ENCODE assay signal across 13 cellular contexts in genomic region chr14:76922599-76922998, GRCh38.
DNase-seq lines count a peak whose midpoint lies in the region; ATAC-seq and TF ChIP-seq lines count a peak whose summit lies in the region.
"Had no signal": no experiment of that assay in that cellular context is flagged by ENCODE, and none has a peak within 500 bp of the region (broad histone marks: within the 10 kb centered on the region; RNA-seq: fewer than 3 reads in every experiment).

No MANE protein-coding gene starts in this region.

- H3K9ac ChIP-seq in mesendoderm (ENCODE audit: low read length), result no peak overlapping the region

- H4K5ac ChIP-seq in mesendoderm (ENCODE audit: low read length), result no peak overlapping the region

- no peaks in the 10 kb centered on the region for H3K9me3 ChIP-seq in A673 (ENCODE audit: low read depth, low read length, poor library complexity, severe bottlenecking)
- no peaks in the 10 kb centered on the region for H3K9me3 ChIP-seq in HEK293 (ENCODE audit: control insufficient read depth, insufficient read depth, low read depth, low read length)
- no peaks in the 10 kb centered on the region for H3K9me3 ChIP-seq in left lung
- H3K9me3 ChIP-seq: spleen had no signal

- H3K56ac ChIP-seq in mesendoderm (ENCODE audit: low read length), result peak overlapping the region; percentile 15

- H4K8ac ChIP-seq in mesendoderm (ENCODE audit: low read depth, low read length), result no peak overlapping the region

- H3K4ac ChIP-seq in mesendoderm (ENCODE audit: low read depth, low read length), result no peak overlapping the region

- no TSS peak for BruUV-seq in A673 (replicated peaks; lab: Mats Ljungman, UMichigan)

- no peak overlapping the region for H2BK15ac ChIP-seq in mesendoderm (replicated peaks; ENCODE audit: low read depth)

- no peaks in the 10 kb centered on the region for H3K27me3 ChIP-seq in A673 (replicated peaks; ENCODE audit: insufficient read depth, low read depth, low read length, poor library complexity)
- no peaks in the 10 kb centered on the region for H3K27me3 ChIP-seq in mesendoderm (ENCODE audit: insufficient read depth, low read length, poor library complexity)
- H3K27me3 ChIP-seq in left lung, result no peaks in the 10 kb centered on the region

- peak overlapping the region; percentile 26 for H2BK5ac ChIP-seq in mesendoderm (ENCODE audit: low read length)

- WGBS in mesendoderm (ENCODE audit: extremely low coverage, insufficient coverage, low lambda C conversion rate), result 100% methylated on average over 5 of the region's 12 CpGs

- TF ChIP-seq CTCF in A673 (conservative IDR thresholded peaks at IDR 0.05; ENCODE audit: low read depth, low read length) (no peak), HEK293 (tag by site-specific recombination; IDR thresholded peaks at IDR 0.05) (no peak), left lung (IDR thresholded peaks at IDR 0.05) (no peak)

- peak overlapping the region; percentile 99 for H3K27ac ChIP-seq in A673 (ENCODE audit: low read depth, low read length, poor library complexity, severe bottlenecking)
- H3K27ac ChIP-seq in HEK293 (ENCODE audit: extremely low read depth, low read depth, low read length), result peak overlapping the region; percentile 24; the same call in 1 of the 2 replicates
- no peak overlapping the region for H3K27ac ChIP-seq in mesendoderm (ENCODE audit: low read depth, low read length)
- no peak overlapping the region for H3K27ac ChIP-seq in left lung
- H3K27ac ChIP-seq: epithelial cell of prostate had no signal

- no peak overlapping the region for H3K4me3 ChIP-seq in A673 (ENCODE audit: low read depth, low read length, poor library complexity, severe bottlenecking)
- no peak overlapping the region for H3K4me3 ChIP-seq in HEK293 (ENCODE audit: low read depth, low read length)
- no peak overlapping the region for H3K4me3 ChIP-seq in mesendoderm (ENCODE audit: low read length)
- H3K4me3 ChIP-seq in left lung, result no peak overlapping the region
- H3K4me3 ChIP-seq: spleen had no signal

- no peaks in the 10 kb centered on the region for H3K79me1 ChIP-seq in mesendoderm (ENCODE audit: low read length)

- peak overlapping the region; percentile 70 for H3K23ac ChIP-seq in mesendoderm (ENCODE audit: low read length)

- peak overlapping the region; percentile 2 for H3K18ac ChIP-seq in mesendoderm (ENCODE audit: low read length)

- H3K4me1 ChIP-seq in A673 (ENCODE audit: insufficient read depth, low read length, poor library complexity, severe bottlenecking) (peaks cover 80% of the 10 kb centered on the region), HEK293 (ENCODE audit: control insufficient read depth, insufficient read depth, low read length) (peaks cover 38% of the 10 kb centered on the region), mesendoderm (ENCODE audit: control insufficient read depth, low read depth, low read length) (peaks cover 30% of the 10 kb centered on the region), left lung (peaks cover 32 to 44% of the 10 kb centered on the region in 2 donors)

- H3K4me2 ChIP-seq in mesendoderm (ENCODE audit: low read length), result no peak overlapping the region

- intact Hi-C loops in A673 (cut with micrococcal nuclease; ENCODE audit: unreplicated experiment) (no loop called here), left lung (cut with DNase I) (no loop called here)

- POLR2A ChIA-PET in A673 (lab: Charles Lee; ENCODE audit: low non-redundant PET), result interaction anchor here (0.7 kb wide), 1 partner anchor 137 kb away, joined by 9 read pairs; no protein-coding TSS in a partner anchor
- POLR2A ChIA-PET in HEK293 (lab: Yijun Ruan, JAX), result interaction anchor here (0.6 kb wide), 1 partner anchor 25 kb away, joined by 3 read pairs; no protein-coding TSS in a partner anchor

- peak overlapping the region; percentile 19 for H2BK120ac ChIP-seq in mesendoderm (ENCODE audit: low read depth, low read length)

- peak; percentile 64 for DNase-seq in A673 (ENCODE audit: low spot score)
- peak; percentile 76 for DNase-seq in astrocyte of the hippocampus (ENCODE audit: low read depth, low spot score)
- DNase-seq in mesendoderm, result peak; percentile 73
- no peak for DNase-seq in NCI-H748 (lab: John Stamatoyannopoulos, UW; ENCODE audit: unreplicated experiment)
- no peak for DNase-seq in NCI-H524 (lab: John Stamatoyannopoulos, UW)
- no peak for DNase-seq in left lung
- DNase-seq: activated CD8-positive, alpha-beta memory T cell treated with anti-CD3 and anti-CD28 coated beads, Interleukin-2, amount 50 U/mL, for 48 hours; CD4-positive, CD25-positive, alpha-beta regulatory T cell; NCI-H187; spleen had no signal

- H2AK5ac ChIP-seq in mesendoderm (ENCODE audit: low read length), result peak overlapping the region; percentile 60

- H3K36me3 ChIP-seq in A673 (ENCODE audit: insufficient read depth, low read length, poor library complexity, severe bottlenecking), result no peaks in the 10 kb centered on the region
- no peaks in the 10 kb centered on the region for H3K36me3 ChIP-seq in HEK293 (ENCODE audit: control insufficient read depth in 2 of 2, insufficient read depth in 1 of 2, low read length in 2 of 2)
- no peaks in the 10 kb centered on the region for H3K36me3 ChIP-seq in mesendoderm (ENCODE audit: control insufficient read depth, insufficient read depth, low read length)
- no peaks in the 10 kb centered on the region for H3K36me3 ChIP-seq in left lung
- H3K36me3 ChIP-seq: spleen had no signal

- CTCF ChIA-PET in A673 (lab: Charles Lee), result interaction anchor here (0.6 kb wide), 1 partner anchor 11 kb away, joined by 3 read pairs; no protein-coding TSS in a partner anchor
- CTCF ChIA-PET in HEK293 (lab: Yijun Ruan, JAX), result interaction anchor here (0.5 to 1.6 kb wide), 2 partner anchors 9 to 193 kb away, joined by 6 to 7 read pairs; no protein-coding TSS in a partner anchor

- ATAC-seq in GM21360 (IDR thresholded peaks at IDR 0.05; ENCODE audit: unreplicated experiment), result no peak
- no peak for ATAC-seq in left lung

- H3K79me2 ChIP-seq in mesendoderm (ENCODE audit: control insufficient read depth, insufficient read depth, low read length), result no peaks in the 10 kb centered on the region

TF ChIP-seq in HEK293, 187 proteins besides CTCF, POLR2A, EP300 and RAD21:
- TF ChIP-seq ZNF623 (tag by site-specific recombination; IDR thresholded peaks at IDR 0.05) (no peak), ZNF354C (tag by site-specific recombination; IDR thresholded peaks at IDR 0.05; ENCODE audit: borderline replicate concordance, low read depth) (no peak), WT1 (tag by site-specific recombination; IDR thresholded peaks at IDR 0.05) (peak; percentile 74), ZFP69B (tag by site-specific recombination; IDR thresholded peaks at IDR 0.05) (no peak), SETDB1 (IDR thresholded peaks at IDR 0.05; ENCODE audit: insufficient read length, low read length) (no peak), ZBTB17 (tag by site-specific recombination; IDR thresholded peaks at IDR 0.05) (0 out of 2 replicates have a peak, but pooled peaks have one; percentile 31), PRDM1 (tag by site-specific recombination; IDR thresholded peaks at IDR 0.05) (peak; percentile 90), ZNF366 (tag by site-specific recombination; conservative IDR thresholded peaks at IDR 0.05) (no peak; the same call in 1 of the 2 replicates), PBX3 (CRISPR knock-in tag; IDR thresholded peaks at IDR 0.05) (no peak), ZFP3 (tag by site-specific recombination; IDR thresholded peaks at IDR 0.05; ENCODE audit: low read depth) (no peak), ZNF398 (tag by site-specific recombination; IDR thresholded peaks at IDR 0.05) (peak; percentile 61; the same call in 1 of the 2 replicates), ZNF555 (tag by site-specific recombination; conservative IDR thresholded peaks at IDR 0.05) (no peak)
TF ChIP-seq in HEK293: peak in this region for 4.

Comparison
In these comparisons a context has a peak if more than half of its experiments do, and no peak if none do; other contexts are left out.
1. DNase-seq: peak in A673 (single experiment), astrocyte of the hippocampus (single experiment) and mesendoderm (single experiment); none in NCI-H748 (single experiment), NCI-H524 (0 of 2) and left lung (0 of 2).
2. H3K27ac ChIP-seq: peak in A673 (single experiment) and HEK293 (single experiment); none in mesendoderm (single experiment) and left lung (0 of 2).